Comparison of ENCODE assay signal across 18 cellular contexts in genomic region chr1:25467616-25468015, GRCh38. TPM values are rescaled to one million over a fixed set of nuclear protein-coding genes. Genes with fewer than 3 reads are reported as not detected.
DNase-seq lines count a peak whose midpoint lies in the region; ATAC-seq and TF ChIP-seq lines count a peak whose summit lies in the region.
"Had no signal": no experiment of that assay in that cellular context is flagged by ENCODE, and none has a peak within 500 bp of the region (broad histone marks: within the 10 kb centered on the region; RNA-seq: fewer than 3 reads in every experiment).

No MANE protein-coding gene starts in this region.

- H3K4me1 Mint-ChIP-seq in T-helper 1 cell treated with Interleukin-12 subunit alpha and Interleukin-12 subunit beta and Interleukin-4 antibody, amounts not matched to agents 30 μg/mL and 1 μg/mL, for 36 hours (ENCODE audit: low read depth), result peaks cover 23% of the 10 kb centered on the region
- H3K4me1 Mint-ChIP-seq in natural killer cell, result peaks cover 27 to 33% of the 10 kb centered on the region in 2 donors
- peaks cover 6 to 20% of the 10 kb centered on the region in 2 donors for H3K4me1 Mint-ChIP-seq in natural killer cell treated with Interleukin-12 subunit alpha and Interleukin-12 subunit beta and Interleukin-15 and Interleukin-18, amount 100 ng/mL, for 72 hours (ENCODE audit: low read depth in 2 of 2)
- H3K4me1 Mint-ChIP-seq in brain, result peaks cover 44% of the 10 kb centered on the region

- H2BK120ac ChIP-seq in mesenchymal stem cell (ENCODE audit: low read depth, low read length), result no peak overlapping the region

- peaks cover 18% of the 10 kb centered on the region for H3K36me3 Mint-ChIP-seq in T-helper 1 cell treated with Interleukin-12 subunit alpha and Interleukin-12 subunit beta and Interleukin-4 antibody, amounts not matched to agents 30 μg/mL and 1 μg/mL, for 36 hours (ENCODE audit: low read depth)
- H3K36me3 Mint-ChIP-seq in natural killer cell, result no peaks in the 10 kb centered on the region
- no peaks in the 10 kb centered on the region for H3K36me3 Mint-ChIP-seq in natural killer cell treated with Interleukin-12 subunit alpha and Interleukin-12 subunit beta and Interleukin-15 and Interleukin-18, amount 100 ng/mL, for 72 hours
- H3K36me3 Mint-ChIP-seq in brain, result peaks cover 75% of the 10 kb centered on the region

- H4K91ac ChIP-seq in mesenchymal stem cell (ENCODE audit: low read length), result no peak overlapping the region

- peak overlapping the region; percentile 42 for H3K27ac Mint-ChIP-seq in T-helper 1 cell treated with Interleukin-12 subunit alpha and Interleukin-12 subunit beta and Interleukin-4 antibody, amounts not matched to agents 30 μg/mL and 1 μg/mL, for 36 hours
- H3K27ac Mint-ChIP-seq in natural killer cell, result peak overlapping the region; percentile 49 to 70
- peak overlapping the region in 1 of 2 donors; percentile 21 for H3K27ac Mint-ChIP-seq in natural killer cell treated with Interleukin-12 subunit alpha and Interleukin-12 subunit beta and Interleukin-15 and Interleukin-18, amount 100 ng/mL, for 72 hours
- H3K27ac Mint-ChIP-seq in brain, result peak overlapping the region in 4 of 5 experiments; percentile 24 to 80 (median 74)
- H3K27ac Mint-ChIP-seq: neural progenitor cell had no signal

- no peaks in the 10 kb centered on the region for H3K27me3 ChIP-seq in stomach smooth muscle (ENCODE audit: control insufficient read depth in 1 of 2, insufficient read depth in 2 of 2, low read length in 2 of 2)
- H3K27me3 ChIP-seq in mesenchymal stem cell (ENCODE audit: control insufficient read depth in 1 of 2, insufficient read depth in 1 of 2, low read length in 2 of 2), result no peaks in the 10 kb centered on the region
- H3K27me3 ChIP-seq: colonic mucosa, neural progenitor cell had no signal

- no peaks in the 10 kb centered on the region for H3K9me3 Mint-ChIP-seq in T-helper 1 cell treated with Interleukin-12 subunit alpha and Interleukin-12 subunit beta and Interleukin-4 antibody, amounts not matched to agents 30 μg/mL and 1 μg/mL, for 36 hours
- no peaks in the 10 kb centered on the region for H3K9me3 Mint-ChIP-seq in natural killer cell
- no peaks in the 10 kb centered on the region for H3K9me3 Mint-ChIP-seq in natural killer cell treated with Interleukin-12 subunit alpha and Interleukin-12 subunit beta and Interleukin-15 and Interleukin-18, amount 100 ng/mL, for 72 hours
- no peaks in the 10 kb centered on the region for H3K9me3 Mint-ChIP-seq in brain
- H3K9me3 Mint-ChIP-seq: neural progenitor cell had no signal

- no peak overlapping the region for H3K18ac ChIP-seq in mesenchymal stem cell (ENCODE audit: low read depth in 1 of 2, low read length in 2 of 2)

- DNase-seq in T-helper 1 cell (no peak), natural killer cell (no peak), EL (no peak), mesenchymal stem cell (no peak)
- DNase-seq in natural killer cell treated with Interleukin-12 subunit alpha and Interleukin-12 subunit beta and Interleukin-15 and Interleukin-18, amount 100 ng/mL, for 72 hours (ENCODE audit: low spot score), result no peak
- DNase-seq: activated gamma-delta T cell treated with Interleukin-2 at 50 U/mL for 16 hours, colonic mucosa, left cardiac atrium, NCI-H1105 treated with DMSO at 0.1 percent for 48 hours, NCI-H2081 treated with DMSO at 0.1 percent for 48 hours, NCI-H446, T1000 had no signal

- 86% methylated on average over 1 of the region's 1 CpG for WGBS in mesenchymal stem cell

- peaks cover 20% of the 10 kb centered on the region for H3K79me1 ChIP-seq in mesenchymal stem cell (replicated peaks; ENCODE audit: low read length, poor library complexity, severe bottlenecking)

- intact Hi-C loops in natural killer cell (cut with micrococcal nuclease), result no loop called here

- H2BK5ac ChIP-seq in mesenchymal stem cell (ENCODE audit: low read depth, low read length, poor library complexity, severe bottlenecking), result no peak overlapping the region

- H2AK5ac ChIP-seq in mesenchymal stem cell (ENCODE audit: low read length, severe bottlenecking), result no peak overlapping the region

- peak overlapping the region; percentile 11 for H3K27ac ChIP-seq in stomach smooth muscle (ENCODE audit: low read length)
- no peak overlapping the region for H3K27ac ChIP-seq in mesenchymal stem cell (ENCODE audit: low read length, poor library complexity, severe bottlenecking)
- H3K27ac ChIP-seq: 22Rv1, colonic mucosa, neural progenitor cell had no signal

- H3K4me3 ChIP-seq in stomach smooth muscle (ENCODE audit: low read length in 2 of 2) (no peak overlapping the region), mesenchymal stem cell (ENCODE audit: insufficient read depth in 1 of 2, low read depth in 1 of 2, low read length in 2 of 2) (no peak overlapping the region)
- H3K4me3 ChIP-seq: colonic mucosa, neural progenitor cell had no signal

- H4K8ac ChIP-seq in mesenchymal stem cell (ENCODE audit: low read length), result no peak overlapping the region

- H3K36me3 ChIP-seq in stomach smooth muscle (ENCODE audit: control insufficient read depth in 2 of 2, insufficient read depth in 2 of 2, low read length in 2 of 2) (peaks cover 0 to 2% of the 10 kb centered on the region in 2 donors), mesenchymal stem cell (ENCODE audit: control insufficient read depth in 1 of 2, insufficient read depth in 2 of 2, low read depth in 1 of 2, low read length in 2 of 2) (no peaks in the 10 kb centered on the region)
- H3K36me3 ChIP-seq: colonic mucosa, neural progenitor cell had no signal

- H3K9ac ChIP-seq in stomach smooth muscle (ENCODE audit: low read length in 2 of 2) (no peak overlapping the region), mesenchymal stem cell (ENCODE audit: low read length) (no peak overlapping the region)
- H3K9ac ChIP-seq: neural progenitor cell had no signal

- no peak overlapping the region for H3K14ac ChIP-seq in mesenchymal stem cell (ENCODE audit: low read length in 2 of 2)

- H3K4me1 ChIP-seq in stomach smooth muscle (ENCODE audit: control insufficient read depth, insufficient read depth, low read length) (peaks cover 8% of the 10 kb centered on the region), mesenchymal stem cell (ENCODE audit: control insufficient read depth, insufficient read depth, low read depth, low read length) (peaks cover 1% of the 10 kb centered on the region)
- H3K4me1 ChIP-seq: neural progenitor cell had no signal

- H3K4me2 ChIP-seq in mesenchymal stem cell (ENCODE audit: low read length, poor library complexity, severe bottlenecking), result no peak overlapping the region
- H3K4me2 ChIP-seq: neural progenitor cell had no signal

- H3K4ac ChIP-seq in mesenchymal stem cell (ENCODE audit: low read depth in 1 of 2, low read length in 2 of 2), result no peak overlapping the region

- peak in 1 of 3 donors; percentile 12 for ATAC-seq in natural killer cell
- no peak for ATAC-seq in natural killer cell treated with Interleukin-12 subunit alpha and Interleukin-12 subunit beta and Interleukin-15 and Interleukin-18, amount 100 ng/mL, for 72 hours

- H3K4me3 Mint-ChIP-seq in T-helper 1 cell treated with Interleukin-12 subunit alpha and Interleukin-12 subunit beta and Interleukin-4 antibody, amounts not matched to agents 30 μg/mL and 1 μg/mL, for 36 hours, result peak overlapping the region; percentile 26
- H3K4me3 Mint-ChIP-seq in natural killer cell, result no peak overlapping the region
- no peak overlapping the region for H3K4me3 Mint-ChIP-seq in natural killer cell treated with Interleukin-12 subunit alpha and Interleukin-12 subunit beta and Interleukin-15 and Interleukin-18, amount 100 ng/mL, for 72 hours
- no peak overlapping the region for H3K4me3 Mint-ChIP-seq in brain
- H3K4me3 Mint-ChIP-seq: neural progenitor cell had no signal

- H2AFZ ChIP-seq in mesenchymal stem cell (ENCODE audit: low read depth, low read length), result no peak overlapping the region
- H2AFZ ChIP-seq: neural progenitor cell had no signal

- no peak overlapping the region for H2BK12ac ChIP-seq in mesenchymal stem cell (ENCODE audit: low read length in 2 of 2)

- H3K27me3 Mint-ChIP-seq in T-helper 1 cell treated with Interleukin-12 subunit alpha and Interleukin-12 subunit beta and Interleukin-4 antibody, amounts not matched to agents 30 μg/mL and 1 μg/mL, for 36 hours (ENCODE audit: low read depth), result no peaks in the 10 kb centered on the region
- H3K27me3 Mint-ChIP-seq in natural killer cell (ENCODE audit: low read depth in 2 of 2), result no peaks in the 10 kb centered on the region
- no peaks in the 10 kb centered on the region for H3K27me3 Mint-ChIP-seq in natural killer cell treated with Interleukin-12 subunit alpha and Interleukin-12 subunit beta and Interleukin-15 and Interleukin-18, amount 100 ng/mL, for 72 hours
- H3K27me3 Mint-ChIP-seq in brain, result no peaks in the 10 kb centered on the region

- H2BK15ac ChIP-seq in mesenchymal stem cell (ENCODE audit: low read depth, poor library complexity, severe bottlenecking), result no peak overlapping the region

- no peak overlapping the region for H3K23ac ChIP-seq in mesenchymal stem cell (ENCODE audit: low read length in 2 of 2)

- TF ChIP-seq CTCF in natural killer cell (IDR thresholded peaks at IDR 0.05) (no peak), brain (conservative IDR thresholded peaks at IDR 0.05) (no peak)

- H3K9me3 ChIP-seq in stomach smooth muscle (ENCODE audit: control insufficient read depth in 2 of 2, low read length in 2 of 2) (no peaks in the 10 kb centered on the region), mesenchymal stem cell (ENCODE audit: control insufficient read depth, low read length) (no peaks in the 10 kb centered on the region)
- H3K9me3 ChIP-seq: colonic mucosa had no signal

RNA-seq across cellular contexts. Expression of gene MACO1, which starts 36.9 kb away (rescaled TPM):
- total RNA-seq in natural killer cell, result 10 to 100 TPM; 15.9 to 19.6 (median 16.9) TPM
- total RNA-seq in natural killer cell treated with Interleukin-12 subunit alpha and Interleukin-12 subunit beta and Interleukin-15 and Interleukin-18, amount 100 ng/mL, for 72 hours, result 10 to 100 TPM; 15.8 to 18.8 TPM
- polyA plus RNA-seq in brain (ENCODE audit: insufficient read depth, low read depth, low replicate concordance), result 22.8 TPM
- 24.4 TPM for polyA plus RNA-seq in mesenchymal stem cell (2013, experiment 1 of 2)
- polyA plus RNA-seq in mesenchymal stem cell (2013, experiment 2 of 2), result 23.0 TPM

RNA-seq across cellular contexts. Expression of gene RHCE, which starts 47.0 kb away (rescaled TPM):
- not detected for total RNA-seq in natural killer cell
- not detected for total RNA-seq in natural killer cell treated with Interleukin-12 subunit alpha and Interleukin-12 subunit beta and Interleukin-15 and Interleukin-18, amount 100 ng/mL, for 72 hours
- polyA plus RNA-seq in brain (ENCODE audit: insufficient read depth, low read depth, low replicate concordance), result 2.3 TPM
- 0.30 TPM for polyA plus RNA-seq in mesenchymal stem cell (2013, experiment 1 of 2)
- polyA plus RNA-seq in mesenchymal stem cell (2013, experiment 2 of 2), result 0.47 TPM
- total RNA-seq: mesenteric fat pad had no signal
